Comparison of ENCODE assay signal across 1 cellular context in genomic region chr6:13283340-13283739, GRCh38.
TF ChIP-seq lines count a peak whose summit lies in the region.

No MANE protein-coding gene starts in this region.

TF ChIP-seq in HepG2, 621 proteins besides CTCF, POLR2A, EP300 and RAD21 (continued from another document):
- TF ChIP-seq AFF4 (CRISPR knock-in tag; IDR thresholded peaks at IDR 0.05): no peak
- TF ChIP-seq DZIP1 (CRISPR knock-in tag; IDR thresholded peaks at IDR 0.05): no peak
- peak; percentile 16; the same call in 1 of the 2 replicates for TF ChIP-seq SALL1 (CRISPR knock-in tag; IDR thresholded peaks at IDR 0.05)
- no peak for TF ChIP-seq ZBTB34 (CRISPR knock-in tag; IDR thresholded peaks at IDR 0.05)
TF ChIP-seq in HepG2: peak in this region for 15.
